Comparison of ENCODE assay signal across 26 cellular contexts in genomic region chr4:151153585-151153984, GRCh38.
"Had no signal": no experiment of that assay in that cellular context is flagged by ENCODE, and none has a peak within 500 bp of the region (broad histone marks: within the 10 kb centered on the region; RNA-seq: fewer than 3 reads in every experiment).

No MANE protein-coding gene starts in this region.

- H3K27ac ChIP-seq: ascending aorta, body of pancreas, PC-9, SK-N-MC had no signal

- H3K27ac Mint-ChIP-seq: activated B cell treated with CpG ODN at 0.5 μM for 24 hours; activated CD4-positive, alpha-beta T cell treated with anti-CD3 and anti-CD28 coated beads, Interleukin-2, amount 10 ng/mL, durations not matched to agents 24 days and 14 days; activated CD8-positive, alpha-beta memory T cell treated with anti-CD3 and anti-CD28 coated beads, Interleukin-2, amount 10 ng/mL, durations not matched to agents 7 days and 5 days; activated naive CD4-positive, alpha-beta T cell treated with anti-CD3 and anti-CD28 coated beads, Interleukin-2, amount 50 U/mL, for 24 hours; activated T-cell treated with anti-CD3 and anti-CD28 coated beads, Interleukin-2, amount 50 U/mL, for 24 hours; activated T-helper 1 cell treated with anti-CD3 and anti-CD28 coated beads, Interleukin-12 subunit alpha, Interleukin-12 subunit beta, Interleukin-2, Interleukin-4 antibody, amounts not matched to agents 30 ng/mL and 10 ng/mL and 1 ng/mL, durations not matched to agents 14 hours and 24 hours and 36 hours; IgD-negative memory B cell had no signal

- DNase-seq: activated B cell treated with CpG ODN at 0.5 μM for 24 hours; activated CD4-positive, alpha-beta T cell treated with anti-CD3 and anti-CD28 coated beads for 1 hour; activated CD4-positive, alpha-beta T cell treated with anti-CD3 and anti-CD28 coated beads, Interleukin-2, amount 10 ng/mL, durations not matched to agents 24 days and 14 days; activated CD4-positive, alpha-beta T cell treated with anti-CD3 and anti-CD28 coated beads, Interleukin-2, amount 50 U/mL, for 48 hours; activated CD8-positive, alpha-beta memory T cell treated with anti-CD3 and anti-CD28 coated beads, Interleukin-2, amount 10 ng/mL, durations not matched to agents 7 days and 5 days; activated effector memory CD4-positive, alpha-beta T cell treated with Interleukin-2 at 50 U/mL for 16 hours; activated naive CD4-positive, alpha-beta T cell; activated T-cell treated with anti-CD3 and anti-CD28 coated beads, Interleukin-2, amount 50 U/mL, for 24 hours; amniotic stem cell; body of pancreas; central memory CD4-positive, alpha-beta T cell; KG1; NCI-H1092 treated with DMSO at 0.1 percent for 48 hours; NCI-H1436; NCI-H1694 treated with DMSO at 0.1 percent for 48 hours; NCI-H2029 treated with DMSO at 0.1 percent for 48 hours; NCI-H345; NCI-H524; PC-9; SIG-M5; T-helper 1 cell had no signal

- H3K4me3 ChIP-seq: ascending aorta, body of pancreas, PC-9, SK-N-MC had no signal

- H3K36me3 Mint-ChIP-seq: activated CD8-positive, alpha-beta memory T cell treated with anti-CD3 and anti-CD28 coated beads, Interleukin-2, amount 10 ng/mL, durations not matched to agents 7 days and 5 days; activated naive CD4-positive, alpha-beta T cell treated with anti-CD3 and anti-CD28 coated beads, Interleukin-2, amount 50 U/mL, for 24 hours; IgD-negative memory B cell had no signal

- H3K4me1 Mint-ChIP-seq: activated B cell treated with CpG ODN at 0.5 μM for 24 hours; activated CD4-positive, alpha-beta T cell treated with anti-CD3 and anti-CD28 coated beads, Interleukin-2, amount 10 ng/mL, durations not matched to agents 24 days and 14 days; activated naive CD4-positive, alpha-beta T cell treated with anti-CD3 and anti-CD28 coated beads, Interleukin-2, amount 50 U/mL, for 24 hours had no signal

- H3K9me3 ChIP-seq: ascending aorta, body of pancreas had no signal

- H3K4me3 Mint-ChIP-seq: activated B cell treated with CpG ODN at 0.5 μM for 24 hours; activated CD4-positive, alpha-beta T cell treated with anti-CD3 and anti-CD28 coated beads, Interleukin-2, amount 10 ng/mL, durations not matched to agents 24 days and 14 days; activated CD8-positive, alpha-beta memory T cell treated with anti-CD3 and anti-CD28 coated beads, Interleukin-2, amount 10 ng/mL, durations not matched to agents 7 days and 5 days; activated naive CD4-positive, alpha-beta T cell treated with anti-CD3 and anti-CD28 coated beads, Interleukin-2, amount 50 U/mL, for 24 hours; activated T-cell treated with anti-CD3 and anti-CD28 coated beads, Interleukin-2, amount 50 U/mL, for 24 hours; activated T-helper 1 cell treated with anti-CD3 and anti-CD28 coated beads, Interleukin-12 subunit alpha, Interleukin-12 subunit beta, Interleukin-2, Interleukin-4 antibody, amounts not matched to agents 30 ng/mL and 10 ng/mL and 1 ng/mL, durations not matched to agents 14 hours and 24 hours and 36 hours; IgD-negative memory B cell had no signal

- H3K27me3 ChIP-seq: ascending aorta, body of pancreas had no signal

- H3K9me3 Mint-ChIP-seq: activated CD4-positive, alpha-beta T cell treated with anti-CD3 and anti-CD28 coated beads, Interleukin-2, amount 10 ng/mL, durations not matched to agents 24 days and 14 days; activated naive CD4-positive, alpha-beta T cell treated with anti-CD3 and anti-CD28 coated beads, Interleukin-2, amount 50 U/mL, for 24 hours; activated T-cell treated with anti-CD3 and anti-CD28 coated beads, Interleukin-2, amount 50 U/mL, for 24 hours; activated T-helper 1 cell treated with anti-CD3 and anti-CD28 coated beads, Interleukin-12 subunit alpha, Interleukin-12 subunit beta, Interleukin-2, Interleukin-4 antibody, amounts not matched to agents 30 ng/mL and 10 ng/mL and 1 ng/mL, durations not matched to agents 14 hours and 24 hours and 36 hours had no signal

- ATAC-seq: activated CD8-positive, alpha-beta memory T cell treated with anti-CD3 and anti-CD28 coated beads, Interleukin-2, amount 10 ng/mL, durations not matched to agents 7 days and 5 days; body of pancreas had no signal

- H3K4me1 ChIP-seq: ascending aorta, body of pancreas had no signal
